In genomic region chr10:125094111-125094705, GRCh38 we compare ENCODE assay signal across 14 cellular contexts.
DNase-seq lines count a peak whose midpoint lies in the region; ATAC-seq, FAIRE-seq and TF ChIP-seq lines count a peak whose summit lies in the region.
"Had no signal": no experiment of that assay in that cellular context is flagged by ENCODE, and none has a peak within 500 bp of the region (broad histone marks: within the 10 kb centered on the region; RNA-seq: fewer than 3 reads in every experiment).

No MANE protein-coding gene starts in this region.

- no peaks in the 10 kb centered on the region for H3K27me3 Mint-ChIP-seq in chondrocyte (ENCODE audit: low read depth)

- peak; percentile 48 for DNase-seq in chondrocyte (ENCODE audit: low spot score)
- DNase-seq in right cardiac atrium, result peak in 1 of 3 donors; percentile 42
- DNase-seq in ovary, result peak in 3 of 5 donors; percentile 25 to 30 (median 29)
- DNase-seq in urothelium cell line (ENCODE audit: low spot score), result no peak
- DNase-seq in activated gamma-delta T cell (lab: John Stamatoyannopoulos, UW), result no peak
- DNase-seq in NAMALWA (ENCODE audit: low spot score), result no peak
- DNase-seq in NCI-H1092 (lab: John Stamatoyannopoulos, UW), result no peak
- DNase-seq: activated CD8-positive, alpha-beta T cell treated with anti-CD3 and anti-CD28 coated beads, Interleukin-2, amount 10 ng/mL, durations not matched to agents 7 days and 5 days; hippocampal formation; NCI-H1048; NCI-H2227 treated with DMSO at 0.1 percent for 48 hours had no signal

- no peaks in the 10 kb centered on the region for H3K9me3 Mint-ChIP-seq in chondrocyte (ENCODE audit: low read depth)

- H3K27ac Mint-ChIP-seq in chondrocyte (ENCODE audit: unreplicated experiment), result no peak overlapping the region
- H3K27ac Mint-ChIP-seq: activated CD8-positive, alpha-beta T cell treated with anti-CD3 and anti-CD28 coated beads, Interleukin-2, amount 10 ng/mL, durations not matched to agents 7 days and 5 days had no signal

- TF ChIP-seq EP300 in ovary (IDR thresholded peaks at IDR 0.05), result no peak

- H3K27me3 ChIP-seq in right cardiac atrium (ENCODE audit: control insufficient read depth, insufficient read depth) (no peaks in the 10 kb centered on the region), ovary (no peaks in the 10 kb centered on the region)

- intact Hi-C loops in right cardiac atrium (cut with DNase I) (no loop called here), ovary (cut with DNase I) (no loop called here)

- H3K4me1 ChIP-seq in right cardiac atrium (ENCODE audit: control insufficient read depth, insufficient read depth, low read length) (peaks cover 38% of the 10 kb centered on the region), ovary (ENCODE audit: insufficient read depth) (peaks cover 40% of the 10 kb centered on the region)
- H3K4me1 ChIP-seq: parathyroid adenoma had no signal

- TF ChIP-seq CTCF in chondrocyte (IDR thresholded peaks at IDR 0.05) (no peak), ovary (IDR thresholded peaks at IDR 0.05) (no peak)

- no peaks in the 10 kb centered on the region for H3K36me3 ChIP-seq in ovary

- peaks cover 70% of the 10 kb centered on the region for H3K4me1 Mint-ChIP-seq in chondrocyte (ENCODE audit: low read depth)

- H3K9me3 ChIP-seq in right cardiac atrium (ENCODE audit: control insufficient read depth, low read length), result no peaks in the 10 kb centered on the region
- no peaks in the 10 kb centered on the region for H3K9me3 ChIP-seq in ovary

- H3K4me3 Mint-ChIP-seq in chondrocyte (ENCODE audit: unreplicated experiment), result no peak overlapping the region
- H3K4me3 Mint-ChIP-seq: activated CD8-positive, alpha-beta T cell treated with anti-CD3 and anti-CD28 coated beads, Interleukin-2, amount 10 ng/mL, durations not matched to agents 7 days and 5 days had no signal

- H3K4me3 ChIP-seq in right cardiac atrium (ENCODE audit: low read length) (no peak overlapping the region), ovary (no peak overlapping the region)
- H3K4me3 ChIP-seq: lung had no signal

- H3K27ac ChIP-seq in right cardiac atrium (ENCODE audit: low read length), result peak overlapping the region; percentile 24
- peak overlapping the region in 1 of 2 donors; percentile 41 for H3K27ac ChIP-seq in ovary
- H3K27ac ChIP-seq: parathyroid adenoma had no signal

- ATAC-seq in right cardiac atrium (peak; percentile 29 to 40), GM18870 (IDR thresholded peaks at IDR 0.05; ENCODE audit: unreplicated experiment) (no peak)
- ATAC-seq: activated CD8-positive, alpha-beta T cell treated with anti-CD3 and anti-CD28 coated beads, Interleukin-2, amount 10 ng/mL, durations not matched to agents 7 days and 5 days had no signal

- 73% methylated on average over 17 of the region's 17 CpGs for WGBS in right cardiac atrium
- WGBS in ovary, 3 donors, result 89 to 91% (median 90%) methylated on average over 17 of the region's 17 CpGs

- no peak for TF ChIP-seq POLR2A in ovary (IDR thresholded peaks at IDR 0.05)

- H3K36me3 Mint-ChIP-seq in chondrocyte (ENCODE audit: low read depth), result no peaks in the 10 kb centered on the region

- peak; percentile 78 for FAIRE-seq in urothelium cell line (lab: Jason Lieb, UNC)

Comparison
In these comparisons a context has a peak if more than half of its experiments do, and no peak if none do; other contexts are left out.
1. DNase-seq: peak in chondrocyte (single experiment) and ovary (3 of 5); none in urothelium cell line (single experiment), activated gamma-delta T cell (single experiment), NAMALWA (single experiment) and NCI-H1092 (single experiment).